In genomic region chr11:71200761-71201160, GRCh38 we compare ENCODE assay signal across 32 cellular contexts. TPM values are rescaled to one million over a fixed set of nuclear protein-coding genes. Genes with fewer than 3 reads are reported as not detected.
"Had no signal": no experiment of that assay in that cellular context is flagged by ENCODE, and none has a peak within 500 bp of the region (broad histone marks: within the 10 kb centered on the region; RNA-seq: fewer than 3 reads in every experiment).

No MANE protein-coding gene starts in this region.

- H3K4me3 Mint-ChIP-seq: activated CD4-positive, alpha-beta memory T cell treated with anti-CD3 and anti-CD28 coated beads for 36 hours; activated CD4-positive, alpha-beta T cell treated with anti-CD3 and anti-CD28 coated beads, Interleukin-2, amount 10 ng/mL, durations not matched to agents 24 days and 14 days; activated naive CD4-positive, alpha-beta T cell treated with anti-CD3 and anti-CD28 coated beads for 36 hours; activated naive CD8-positive, alpha-beta T cell treated with anti-CD3 and anti-CD28 coated beads for 36 hours; activated T-helper 1 cell treated with anti-CD3 and anti-CD28 coated beads, Interleukin-12 subunit alpha, Interleukin-12 subunit beta, Interleukin-2, Interleukin-4 antibody, amounts not matched to agents 30 ng/mL and 10 ng/mL and 1 ng/mL, durations not matched to agents 14 hours and 24 hours and 36 hours; brain; nephron; T-helper 1 cell treated with Interleukin-12 subunit alpha and Interleukin-12 subunit beta and Interleukin-4 antibody, amounts not matched to agents 30 μg/mL and 1 μg/mL, for 36 hours had no signal

- H3K27me3 Mint-ChIP-seq: activated CD4-positive, alpha-beta memory T cell treated with anti-CD3 and anti-CD28 coated beads for 36 hours; activated CD4-positive, alpha-beta T cell treated with anti-CD3 and anti-CD28 coated beads, Interleukin-2, amount 10 ng/mL, durations not matched to agents 24 days and 14 days; brain had no signal

- H3K36me3 Mint-ChIP-seq: activated CD4-positive, alpha-beta memory T cell treated with anti-CD3 and anti-CD28 coated beads for 36 hours; activated naive CD8-positive, alpha-beta T cell treated with anti-CD3 and anti-CD28 coated beads for 36 hours; brain had no signal

- ATAC-seq: heart left ventricle, left lobe of liver, pancreas, psoas muscle had no signal

- H3K27ac Mint-ChIP-seq: activated CD4-positive, alpha-beta memory T cell treated with anti-CD3 and anti-CD28 coated beads for 36 hours; activated CD4-positive, alpha-beta T cell treated with anti-CD3 and anti-CD28 coated beads, Interleukin-2, amount 10 ng/mL, durations not matched to agents 24 days and 14 days; activated naive CD4-positive, alpha-beta T cell treated with anti-CD3 and anti-CD28 coated beads for 36 hours; activated naive CD8-positive, alpha-beta T cell treated with anti-CD3 and anti-CD28 coated beads for 36 hours; activated T-helper 1 cell treated with anti-CD3 and anti-CD28 coated beads, Interleukin-12 subunit alpha, Interleukin-12 subunit beta, Interleukin-2, Interleukin-4 antibody, amounts not matched to agents 30 ng/mL and 10 ng/mL and 1 ng/mL, durations not matched to agents 14 hours and 24 hours and 36 hours; brain; nephron; T-helper 1 cell treated with Interleukin-12 subunit alpha and Interleukin-12 subunit beta and Interleukin-4 antibody, amounts not matched to agents 30 μg/mL and 1 μg/mL, for 36 hours had no signal

- H3K4me1 Mint-ChIP-seq: activated CD4-positive, alpha-beta T cell treated with anti-CD3 and anti-CD28 coated beads, Interleukin-2, amount 10 ng/mL, durations not matched to agents 24 days and 14 days; activated naive CD8-positive, alpha-beta T cell treated with anti-CD3 and anti-CD28 coated beads for 36 hours had no signal

- DNase-seq: activated CD4-positive, alpha-beta memory T cell treated with anti-CD3 and anti-CD28 coated beads for 36 hours; activated CD4-positive, alpha-beta T cell treated with anti-CD3 and anti-CD28 coated beads, Interleukin-2, amount 10 ng/mL, durations not matched to agents 24 days and 14 days; activated CD4-positive, CD25-positive, alpha-beta regulatory T cell treated with anti-CD3 and anti-CD28 coated beads, Interleukin-2, amount 50 U/mL, for 72 hours; activated CD8-positive, alpha-beta memory T cell treated with anti-CD3 and anti-CD28 coated beads, Interleukin-2, amount 50 U/mL, for 4 hours; activated effector memory CD4-positive, alpha-beta T cell treated with anti-CD3 and anti-CD28 coated beads, Interleukin-2, amount 50 U/mL, for 16 hours; activated naive CD4-positive, alpha-beta T cell treated with anti-CD3 and anti-CD28 coated beads for 36 hours; activated naive CD8-positive, alpha-beta T cell treated with anti-CD3 and anti-CD28 coated beads for 36 hours; activated T-cell treated with anti-CD3 and anti-CD28 coated beads, Interleukin-2, amount 50 U/mL, for 1 hour; adrenal gland; cortex of kidney; foreskin fibroblast; heart left ventricle; hypothalamus; sigmoid colon; stimulated activated CD4-positive, alpha-beta T cell treated with anti-CD3 and anti-CD28 coated beads, Interleukin-15, amount 100 ng/mL, for 24 hours; stimulated activated CD4-positive, alpha-beta T cell treated with anti-CD3 and anti-CD28 coated beads, Interleukin-2, amount 100 ng/mL, for 24 hours; stimulated activated naive CD4-positive, alpha-beta T cell; T1000; testis; transverse colon; uterus; WERI-Rb-1 had no signal

- H3K9me3 Mint-ChIP-seq: activated CD4-positive, alpha-beta memory T cell treated with anti-CD3 and anti-CD28 coated beads for 36 hours; activated CD4-positive, alpha-beta T cell treated with anti-CD3 and anti-CD28 coated beads, Interleukin-2, amount 10 ng/mL, durations not matched to agents 24 days and 14 days; activated naive CD4-positive, alpha-beta T cell treated with anti-CD3 and anti-CD28 coated beads for 36 hours; activated naive CD8-positive, alpha-beta T cell treated with anti-CD3 and anti-CD28 coated beads for 36 hours; activated T-helper 1 cell treated with anti-CD3 and anti-CD28 coated beads, Interleukin-12 subunit alpha, Interleukin-12 subunit beta, Interleukin-2, Interleukin-4 antibody, amounts not matched to agents 30 ng/mL and 10 ng/mL and 1 ng/mL, durations not matched to agents 14 hours and 24 hours and 36 hours; brain; nephron; T-helper 1 cell treated with Interleukin-12 subunit alpha and Interleukin-12 subunit beta and Interleukin-4 antibody, amounts not matched to agents 30 μg/mL and 1 μg/mL, for 36 hours had no signal

RNA-seq across cellular contexts. Expression of gene SHANK2, which starts 51.6 kb away (rescaled TPM):
- total RNA-seq: activated CD4-positive, alpha-beta memory T cell treated with anti-CD3 and anti-CD28 coated beads for 36 hours; activated CD4-positive, alpha-beta T cell treated with anti-CD3 and anti-CD28 coated beads, Interleukin-2, amount 10 ng/mL, durations not matched to agents 24 days and 14 days; activated CD8-positive, alpha-beta memory T cell treated with anti-CD3 and anti-CD28 coated beads for 36 hours; activated naive CD4-positive, alpha-beta T cell treated with anti-CD3 and anti-CD28 coated beads for 36 hours; activated naive CD8-positive, alpha-beta T cell treated with anti-CD3 and anti-CD28 coated beads for 36 hours; activated T-helper 1 cell treated with anti-CD3 and anti-CD28 coated beads, Interleukin-12 subunit alpha, Interleukin-12 subunit beta, Interleukin-2, Interleukin-4 antibody, amounts not matched to agents 30 ng/mL and 10 ng/mL and 1 ng/mL, durations not matched to agents 14 hours and 24 hours and 36 hours; endothelial cell of umbilical vein had no signal
- polyA plus RNA-seq: cardiac muscle cell, endothelial cell of umbilical vein had no signal
